ENCODE assay signal across 23 cellular contexts in genomic region chr1:83029050-83029449, GRCh38.
"Had no signal": no experiment of that assay in that cellular context is flagged by ENCODE, and none has a peak within 500 bp of the region (broad histone marks: within the 10 kb centered on the region; RNA-seq: fewer than 3 reads in every experiment).

No MANE protein-coding gene starts in this region.

- H3K4me2 ChIP-seq: KMS-11 had no signal

- H3K27ac Mint-ChIP-seq: IgD-negative memory B cell had no signal

- ATAC-seq: K562 had no signal

- H3K36me3 Mint-ChIP-seq: IgD-negative memory B cell had no signal

- H3K4me3 Mint-ChIP-seq: IgD-negative memory B cell had no signal

- DNase-seq: Kasumi-1, MV-4-11, NCI-H1048, NCI-H1105, NCI-H1417, NCI-H1436 treated with DMSO at 0.1 percent for 48 hours, NCI-H1694, NCI-H187 treated with DMSO at 0.1 percent for 48 hours, NCI-H2029 treated with DMSO at 0.1 percent for 48 hours, NCI-H2171 treated with DMSO at 0.1 percent for 48 hours, NCI-H345, NCI-H446 treated with DMSO at 0.1 percent for 48 hours, NCI-H510A treated with DMSO at 0.1 percent for 48 hours, NCI-H526, Right ventricle myocardium superior, RPMI8226, SIG-M5 had no signal

- H3K36me3 ChIP-seq: SJSA1 had no signal

- H3K27me3 ChIP-seq: SJSA1 had no signal

- H3K9me3 ChIP-seq: SJSA1 had no signal

- H3K27me3 Mint-ChIP-seq: IgD-negative memory B cell had no signal

- H3K9ac ChIP-seq: KMS-11 had no signal

- H3K27ac ChIP-seq: HL-60, KMS-11, SJSA1, SK-N-MC had no signal

- H3K4me3 ChIP-seq: K562, SJSA1, SK-N-MC had no signal
